In the genomic region with DNA sequence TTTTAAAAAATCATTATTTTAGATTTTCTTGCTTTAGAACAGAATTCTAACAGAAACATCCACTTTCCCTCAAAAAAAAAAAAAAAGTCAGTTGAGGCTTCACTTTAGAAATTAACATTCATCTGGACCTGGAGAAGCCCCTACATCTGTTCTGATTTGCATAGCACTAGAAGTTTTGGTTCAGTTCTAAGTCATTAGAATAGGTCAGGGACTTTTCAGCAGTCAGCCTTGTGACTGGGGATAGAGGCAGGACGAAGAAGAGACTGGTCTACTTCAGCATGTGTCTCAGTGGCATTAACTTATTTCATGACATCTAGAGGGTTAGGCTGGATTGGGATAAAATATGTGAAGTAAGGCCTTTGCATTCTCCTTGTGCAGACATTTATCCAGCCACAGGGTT, we compare ENCODE assay signal across 16 cellular contexts.
DNase-seq lines count a peak whose midpoint lies in the region; ATAC-seq and TF ChIP-seq lines count a peak whose summit lies in the region.
"Had no signal": no experiment of that assay in that cellular context is flagged by ENCODE, and none has a peak within 500 bp of the region (broad histone marks: within the 10 kb centered on the region; RNA-seq: fewer than 3 reads in every experiment).

No MANE protein-coding gene starts in this region.

- H3K9me2 ChIP-seq in MM.1S (replicated peaks; ENCODE audit: insufficient read depth, low read length): no peaks in the 10 kb centered on the region

- no peaks in the 10 kb centered on the region for H3K9me3 ChIP-seq in MM.1S (replicated peaks; ENCODE audit: insufficient read depth, low read length)
- H3K9me3 ChIP-seq: A549, upper lobe of left lung had no signal

- no peaks in the 10 kb centered on the region for H3F3A ChIP-seq in MM.1S (ENCODE audit: insufficient read depth, low read length)

- H3K27ac ChIP-seq in MM.1S (ENCODE audit: low read length): no peak overlapping the region
- H3K27ac ChIP-seq: A549, upper lobe of left lung had no signal

- DNase-seq in hippocampal formation (lab: John Stamatoyannopoulos, UW) (no peak), MM.1S (no peak), NCI-H1930 (lab: John Stamatoyannopoulos, UW) (no peak), NCI-H1694 treated with DMSO at 0.1 percent for 48 hours (lab: John Stamatoyannopoulos, UW) (no peak)
- DNase-seq: activated naive CD4-positive, alpha-beta T cell treated with anti-CD3 and anti-CD28 coated beads, Interleukin-2, amount 10 ng/mL, durations not matched to agents 7 days and 5 days; Calu3; central memory CD4-positive, alpha-beta T cell; Karpas-422; left ventricle myocardium superior; NCI-H2171; upper lobe of left lung had no signal

- no peaks in the 10 kb centered on the region for H3K27me3 ChIP-seq in MM.1S (replicated peaks; ENCODE audit: insufficient read depth, low read length)
- H3K27me3 ChIP-seq: upper lobe of left lung had no signal

- no peaks in the 10 kb centered on the region for H3K4me1 ChIP-seq in MM.1S (ENCODE audit: low read length)
- H3K4me1 ChIP-seq: upper lobe of left lung had no signal

- no peaks in the 10 kb centered on the region for H3K36me3 ChIP-seq in MM.1S (replicated peaks; ENCODE audit: insufficient read depth, low read length)
- H3K36me3 ChIP-seq: upper lobe of left lung had no signal

- peak; percentile 93 for ATAC-seq in GM18499 (IDR thresholded peaks at IDR 0.05; ENCODE audit: insufficient read depth, unreplicated experiment)
- peak; percentile 87 for ATAC-seq in GM19452 (IDR thresholded peaks at IDR 0.05; ENCODE audit: unreplicated experiment)
- ATAC-seq in HG02678 (IDR thresholded peaks at IDR 0.05; ENCODE audit: unreplicated experiment): peak; percentile 99
- peak; percentile 96 for ATAC-seq in HG03354 (IDR thresholded peaks at IDR 0.05; ENCODE audit: poor library complexity, severe bottlenecking, unreplicated experiment)
- ATAC-seq: left ventricle myocardium superior had no signal

- TF ChIP-seq CTCF in MM.1S (IDR thresholded peaks at IDR 0.05; ENCODE audit: low read length): no peak

- no peak overlapping the region for H3K4me3 ChIP-seq in MM.1S (ENCODE audit: low read length)
- H3K4me3 ChIP-seq: A549, upper lobe of left lung had no signal

- H3K4me2 ChIP-seq in MM.1S (ENCODE audit: low read depth, low read length): no peak overlapping the region

- no peak overlapping the region for H2AFZ ChIP-seq in MM.1S (ENCODE audit: low read length)

- H4K20me1 ChIP-seq in MM.1S (ENCODE audit: insufficient read depth, low read length): no peaks in the 10 kb centered on the region

- H3K9ac ChIP-seq in MM.1S (ENCODE audit: low read length): no peak overlapping the region

- no peaks in the 10 kb centered on the region for H3K79me2 ChIP-seq in MM.1S (ENCODE audit: low read length)
